ENCODE assay signal across 8 cellular contexts in the genomic region with DNA sequence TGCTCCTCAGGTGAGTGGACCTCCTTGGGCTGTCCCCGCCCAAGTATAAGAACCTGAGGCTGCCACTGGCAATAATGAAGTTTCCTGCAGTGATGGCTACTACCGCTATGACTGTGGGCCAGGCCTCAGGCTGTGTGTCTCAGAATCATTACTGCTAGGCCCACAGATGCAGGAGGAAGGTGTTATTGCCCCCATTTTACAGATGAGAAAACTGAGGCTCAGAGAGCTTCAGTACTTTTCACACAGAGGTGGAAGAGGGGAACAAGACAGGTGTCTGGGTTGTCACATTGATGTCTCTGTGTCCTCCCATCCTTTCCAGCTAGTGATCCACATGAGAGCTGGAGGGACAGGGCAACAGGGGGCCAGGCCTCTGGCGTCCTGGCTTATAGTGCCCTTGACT.
"Had no signal": no experiment of that assay in that cellular context is flagged by ENCODE, and none has a peak within 500 bp of the region (broad histone marks: within the 10 kb centered on the region; RNA-seq: fewer than 3 reads in every experiment).

No MANE protein-coding gene starts in this region.

- DNase-seq: GM23248, GOT3, H9, HCEC 1CT, KG1 had no signal

- H3K4me3 ChIP-seq: GM23248 had no signal

- H3K4me3 Mint-ChIP-seq: H9, IgD-negative memory B cell had no signal

- H2AFZ ChIP-seq: GM23248 had no signal

- H3K27ac ChIP-seq: GM23248 had no signal

- H3K9ac ChIP-seq: GM23248 had no signal

- H3K27ac Mint-ChIP-seq: H9, IgD-negative memory B cell had no signal

- H3K36me3 Mint-ChIP-seq: IgD-negative memory B cell had no signal

- H3K4me1 Mint-ChIP-seq: IgD-negative memory B cell had no signal

- FAIRE-seq: H54, HTR-8/SVneo had no signal
